In genomic region chr20:15482525-15482924, GRCh38 we compare ENCODE assay signal across 21 cellular contexts.
DNase-seq lines count a peak whose midpoint lies in the region; ATAC-seq, FAIRE-seq and TF ChIP-seq lines count a peak whose summit lies in the region.
"Had no signal": no experiment of that assay in that cellular context is flagged by ENCODE, and none has a peak within 500 bp of the region (broad histone marks: within the 10 kb centered on the region; RNA-seq: fewer than 3 reads in every experiment).

No MANE protein-coding gene starts in this region.

- no peak overlapping the region for H3K4me3 Mint-ChIP-seq in activated CD4-positive, alpha-beta memory T cell treated with anti-CD3 and anti-CD28 coated beads, Interleukin-2, amount 10 ng/mL, durations not matched to agents 7 days and 5 days
- no peak overlapping the region for H3K4me3 Mint-ChIP-seq in WTC11
- H3K4me3 Mint-ChIP-seq: CD14-positive monocyte, IgD-negative memory B cell had no signal

- TF ChIP-seq EP300 in A549 (IDR thresholded peaks at IDR 0.05) (no peak), sigmoid colon (IDR thresholded peaks at IDR 0.05) (no peak)

- H3K27ac ChIP-seq in A549 (no peak overlapping the region), foreskin keratinocyte (no peak overlapping the region), sigmoid colon (no peak overlapping the region)
- H3K27ac ChIP-seq: GM23248, PC-9 had no signal

- WGBS in A549 (ENCODE audit: missing lambda C conversion rate), result 11% methylated on average over 3 of the region's 3 CpGs
- 73 to 76% methylated on average over 3 of the region's 3 CpGs for WGBS in sigmoid colon, 2 donors

- H3K4me1 Mint-ChIP-seq in activated CD4-positive, alpha-beta memory T cell treated with anti-CD3 and anti-CD28 coated beads, Interleukin-2, amount 10 ng/mL, durations not matched to agents 7 days and 5 days, result no peaks in the 10 kb centered on the region
- H3K4me1 Mint-ChIP-seq in WTC11, result peaks cover 27% of the 10 kb centered on the region
- H3K4me1 Mint-ChIP-seq: CD14-positive monocyte, IgD-negative memory B cell had no signal

- no peaks in the 10 kb centered on the region for H3K4me1 ChIP-seq in A549
- H3K4me1 ChIP-seq in BE2C, result no peaks in the 10 kb centered on the region
- H3K4me1 ChIP-seq in foreskin keratinocyte, result no peaks in the 10 kb centered on the region
- H3K4me1 ChIP-seq in sigmoid colon, result no peaks in the 10 kb centered on the region

- H3K4me2 ChIP-seq in A549, result no peak overlapping the region
- H3K4me2 ChIP-seq: PC-9 had no signal

- POLR2A ChIA-PET in A549 (lab: Yijun Ruan, JAX), result no interaction called here
- POLR2A ChIA-PET in activated CD4-positive, alpha-beta memory T cell treated with anti-CD3 and anti-CD28 coated beads, Interleukin-2, amount 10 ng/mL, durations not matched to agents 7 days and 5 days (lab: Charles Lee), result no interaction called here
- POLR2A ChIA-PET in WTC11 (lab: Charles Lee), result no interaction called here

- in situ Hi-C loops in SK-MEL-5 (cut with HindIII; ENCODE audit: low pct_unique_long_range_greater_than_20kb, low sequenced_read_pairs), result no loop called here

- H3K36me3 Mint-ChIP-seq in activated CD4-positive, alpha-beta memory T cell treated with anti-CD3 and anti-CD28 coated beads, Interleukin-2, amount 10 ng/mL, durations not matched to agents 7 days and 5 days (ENCODE audit: low read depth), result no peaks in the 10 kb centered on the region
- no peaks in the 10 kb centered on the region for H3K36me3 Mint-ChIP-seq in WTC11
- H3K36me3 Mint-ChIP-seq: CD14-positive monocyte, IgD-negative memory B cell had no signal

- H3K36me3 ChIP-seq in BE2C (no peaks in the 10 kb centered on the region), sigmoid colon (no peaks in the 10 kb centered on the region)

- intact Hi-C loops in sigmoid colon (cut with DNase I), result no loop called here

- DNase-seq in A549 (ENCODE audit: low read depth in 1 of 2, low spot score in 1 of 2) (no peak), BE2C (no peak), SK-MEL-5 (ENCODE audit: low read depth, low spot score) (peak; percentile 6), foreskin keratinocyte (no peak), sigmoid colon (no peak), WTC11 (ENCODE audit: low spot score) (no peak)
- DNase-seq in activated CD4-positive, alpha-beta memory T cell treated with anti-CD3 and anti-CD28 coated beads, Interleukin-2, amount 10 ng/mL, durations not matched to agents 7 days and 5 days, result no peak
- no peak for DNase-seq in activated effector memory CD4-positive, alpha-beta T cell treated with Interleukin-2 at 50 U/mL for 16 hours
- DNase-seq: ACHN, AML-193, GDM1, GM23248, Karpas-422, NCI-H1105, NCI-H2081, NCI-H226, NCI-H524, NCI-H82, PC-9 had no signal

- CTCF ChIA-PET in A549 (lab: Yijun Ruan, JAX) (interaction anchor here (1.4 kb wide), 1 partner anchor 9 kb away, joined by 4 read pairs; no protein-coding TSS in a partner anchor), WTC11 (lab: Charles Lee) (no interaction called here)
- CTCF ChIA-PET in activated CD4-positive, alpha-beta memory T cell treated with anti-CD3 and anti-CD28 coated beads, Interleukin-2, amount 10 ng/mL, durations not matched to agents 7 days and 5 days (lab: Charles Lee), result no interaction called here

- H3K27me3 Mint-ChIP-seq in activated CD4-positive, alpha-beta memory T cell treated with anti-CD3 and anti-CD28 coated beads, Interleukin-2, amount 10 ng/mL, durations not matched to agents 7 days and 5 days, result no peaks in the 10 kb centered on the region
- H3K27me3 Mint-ChIP-seq in WTC11 (ENCODE audit: low read depth), result no peaks in the 10 kb centered on the region; the same call in 1 of the 2 replicates
- H3K27me3 Mint-ChIP-seq: IgD-negative memory B cell had no signal

- no peaks in the 10 kb centered on the region for H3K27me3 ChIP-seq in BE2C
- no peaks in the 10 kb centered on the region for H3K27me3 ChIP-seq in foreskin keratinocyte
- no peaks in the 10 kb centered on the region for H3K27me3 ChIP-seq in sigmoid colon

- H3K27ac Mint-ChIP-seq in activated CD4-positive, alpha-beta memory T cell treated with anti-CD3 and anti-CD28 coated beads, Interleukin-2, amount 10 ng/mL, durations not matched to agents 7 days and 5 days, result no peak overlapping the region
- H3K27ac Mint-ChIP-seq in WTC11, result no peak overlapping the region
- H3K27ac Mint-ChIP-seq: CD14-positive monocyte, IgD-negative memory B cell had no signal

- TF ChIP-seq RAD21 in A549 (conservative IDR thresholded peaks at IDR 0.05 in 1 of 2, IDR thresholded peaks at IDR 0.05 in 1 of 2), result no peak

- TF ChIP-seq POLR2A in A549 (IDR thresholded peaks at IDR 0.05; ENCODE audit: low read length) (no peak), sigmoid colon (IDR thresholded peaks at IDR 0.05) (no peak)

- FAIRE-seq in A549 (lab: Jason Lieb, UNC), result peak; percentile 86

- no peak overlapping the region for H3K4me3 ChIP-seq in A549
- H3K4me3 ChIP-seq in BE2C (ENCODE audit: low read depth, low read length), result no peak overlapping the region
- H3K4me3 ChIP-seq in sigmoid colon, result no peak overlapping the region
- H3K4me3 ChIP-seq: GM23248, PC-9 had no signal

- ATAC-seq in A549 (0 out of 6 replicates have a peak, but pooled peaks of 1 of the 2 experiments have one; percentile 38), foreskin keratinocyte (no peak), WTC11 (no peak)

- H3K9me3 ChIP-seq in A549 (no peaks in the 10 kb centered on the region), BE2C (no peaks in the 10 kb centered on the region), sigmoid colon (no peaks in the 10 kb centered on the region)

- no peak for TF ChIP-seq CTCF in A549 (IDR thresholded peaks at IDR 0.05)
- TF ChIP-seq CTCF in BE2C (IDR thresholded peaks at IDR 0.05; ENCODE audit: low read depth, low read length), result peak; percentile 17; the same call in 1 of the 2 replicates
- peak; percentile 38 for TF ChIP-seq CTCF in foreskin keratinocyte (conservative IDR thresholded peaks at IDR 0.05)
- TF ChIP-seq CTCF in sigmoid colon (IDR thresholded peaks at IDR 0.05), result no peak
- no peak for TF ChIP-seq CTCF in WTC11 (IDR thresholded peaks at IDR 0.05)

- peaks cover 9% of the 10 kb centered on the region for H3K9me3 Mint-ChIP-seq in activated CD4-positive, alpha-beta memory T cell treated with anti-CD3 and anti-CD28 coated beads, Interleukin-2, amount 10 ng/mL, durations not matched to agents 7 days and 5 days
- peaks cover 6% of the 10 kb centered on the region for H3K9me3 Mint-ChIP-seq in WTC11

TF ChIP-seq in A549, 52 proteins besides CTCF, POLR2A, EP300 and RAD21:
- no peak for TF ChIP-seq EHMT2 (IDR thresholded peaks at IDR 0.05; ENCODE audit: low read depth)
TF ChIP-seq in A549: peak in this region for 0.

TF ChIP-seq in WTC11, 78 proteins besides CTCF, POLR2A, EP300 and RAD21 (continues in another document):
- TF ChIP-seq ARID4B (CRISPR knock-in tag; IDR thresholded peaks at IDR 0.05; ENCODE audit: borderline replicate concordance) (no peak), ZNF512 (CRISPR knock-in tag; IDR thresholded peaks at IDR 0.05; ENCODE audit: borderline replicate concordance) (no peak), MXD4 (CRISPR knock-in tag; IDR thresholded peaks at IDR 0.05; ENCODE audit: borderline replicate concordance) (no peak), CREM (CRISPR knock-in tag; IDR thresholded peaks at IDR 0.05) (no peak), CREB1 (CRISPR knock-in tag; IDR thresholded peaks at IDR 0.05) (no peak), ZNF423 (CRISPR knock-in tag; IDR thresholded peaks at IDR 0.05) (no peak), ZNF232 (CRISPR knock-in tag; IDR thresholded peaks at IDR 0.05) (no peak), TCF7 (CRISPR knock-in tag; IDR thresholded peaks at IDR 0.05; ENCODE audit: low read depth) (no peak), EMX1 (CRISPR knock-in tag; IDR thresholded peaks at IDR 0.05) (no peak), ZNF396 (CRISPR knock-in tag; IDR thresholded peaks at IDR 0.05; ENCODE audit: borderline replicate concordance) (no peak)

Comparison
In these comparisons a context has a peak if more than half of its experiments do, and no peak if none do; other contexts are left out.
1. CTCF ChIP-seq: peak in BE2C (single experiment) and foreskin keratinocyte (single experiment); none in A549 (single experiment), sigmoid colon (0 of 4) and WTC11 (single experiment).